In genomic region chr11:66172146-66172545, GRCh38 we compare ENCODE assay signal across 12 cellular contexts.
DNase-seq lines count a peak whose midpoint lies in the region; ATAC-seq lines count a peak whose summit lies in the region.
"Had no signal": no experiment of that assay in that cellular context is flagged by ENCODE, and none has a peak within 500 bp of the region (broad histone marks: within the 10 kb centered on the region; RNA-seq: fewer than 3 reads in every experiment).

No MANE protein-coding gene starts in this region.

- peaks cover 23% of the 10 kb centered on the region for H3K4me1 Mint-ChIP-seq in activated T-cell treated with anti-CD3 and anti-CD28 coated beads, Interleukin-2, amount 50 U/mL, for 72 hours (ENCODE audit: low read depth)

- H3K4me3 Mint-ChIP-seq in activated T-cell treated with anti-CD3 and anti-CD28 coated beads, Interleukin-2, amount 50 U/mL, for 72 hours, result peak overlapping the region in 1 of 2 donors; percentile 17
- H3K4me3 Mint-ChIP-seq: IgD-negative memory B cell had no signal

- ATAC-seq in activated T-cell treated with anti-CD3 and anti-CD28 coated beads, Interleukin-2, amount 50 U/mL, for 72 hours (replicated peaks in 1 of 2), result peak; percentile 60 to 86

- no peak overlapping the region for H3K27ac Mint-ChIP-seq in activated T-cell treated with anti-CD3 and anti-CD28 coated beads, Interleukin-2, amount 50 U/mL, for 72 hours
- H3K27ac Mint-ChIP-seq: IgD-negative memory B cell had no signal

- no peaks in the 10 kb centered on the region for H3K27me3 Mint-ChIP-seq in activated T-cell treated with anti-CD3 and anti-CD28 coated beads, Interleukin-2, amount 50 U/mL, for 72 hours (ENCODE audit: low read depth)
- H3K27me3 Mint-ChIP-seq: IgD-negative memory B cell had no signal

- no peaks in the 10 kb centered on the region for H3K36me3 Mint-ChIP-seq in activated T-cell treated with anti-CD3 and anti-CD28 coated beads, Interleukin-2, amount 50 U/mL, for 72 hours (ENCODE audit: insufficient read depth in 2 of 2)
- H3K36me3 Mint-ChIP-seq: IgD-negative memory B cell had no signal

- DNase-seq in activated T-cell treated with anti-CD3 and anti-CD28 coated beads for 48 hours (ENCODE audit: low read depth) (peak; percentile 42), glomerular visceral epithelial cell (ENCODE audit: extremely low spot score) (peak; percentile 75), inferior parietal cortex (ENCODE audit: extremely low spot score) (no peak), NCI-H146 treated with DMSO at 0.1 percent for 48 hours (lab: John Stamatoyannopoulos, UW; ENCODE audit: unreplicated experiment) (no peak), cerebellar cortex (ENCODE audit: low spot score) (no peak)
- DNase-seq in activated T-cell treated with anti-CD3 and anti-CD28 coated beads, Interleukin-2, amount 50 U/mL, for 1 hour, result no peak
- peak; percentile 34 to 35 for DNase-seq in activated T-cell treated with anti-CD3 and anti-CD28 coated beads, Interleukin-2, amount 50 U/mL, for 72 hours
- peak; percentile 11 for DNase-seq in stimulated activated CD8-positive, alpha-beta memory T cell treated with anti-CD3 and anti-CD28 coated beads, Interleukin-12 subunit alpha, Interleukin-12 subunit beta, amount 100 ng/mL, for 24 hours (ENCODE audit: extremely low read depth)
- DNase-seq: left cardiac atrium, ovary, PC-9 had no signal

- no peaks in the 10 kb centered on the region for H3K9me3 Mint-ChIP-seq in activated T-cell treated with anti-CD3 and anti-CD28 coated beads, Interleukin-2, amount 50 U/mL, for 72 hours
- H3K9me3 Mint-ChIP-seq: IgD-negative memory B cell had no signal

Comparison
In these comparisons a context has a peak if more than half of its experiments do, and no peak if none do; other contexts are left out.
1. DNase-seq: peak in activated T-cell treated with anti-CD3 and anti-CD28 coated beads for 48 hours (single experiment), activated T-cell treated with anti-CD3 and anti-CD28 coated beads, Interleukin-2, amount 50 U/mL, for 72 hours (2 of 2), glomerular visceral epithelial cell (single experiment) and stimulated activated CD8-positive, alpha-beta memory T cell treated with anti-CD3 and anti-CD28 coated beads, Interleukin-12 subunit alpha, Interleukin-12 subunit beta, amount 100 ng/mL, for 24 hours (single experiment); none in activated T-cell treated with anti-CD3 and anti-CD28 coated beads, Interleukin-2, amount 50 U/mL, for 1 hour (single experiment), inferior parietal cortex (single experiment), NCI-H146 treated with DMSO at 0.1 percent for 48 hours (single experiment) and cerebellar cortex (single experiment).